10 cellular contexts compared by ENCODE assay signal in genomic region chr13:112443191-112444000, GRCh38.
DNase-seq lines count a peak whose midpoint lies in the region; ATAC-seq, FAIRE-seq and TF ChIP-seq lines count a peak whose summit lies in the region.
"Had no signal": no experiment of that assay in that cellular context is flagged by ENCODE, and none has a peak within 500 bp of the region (broad histone marks: within the 10 kb centered on the region; RNA-seq: fewer than 3 reads in every experiment).

No MANE protein-coding gene starts in this region.

- H3K4me3 Mint-ChIP-seq in GM23338 (no peak overlapping the region), astrocyte (ENCODE audit: unreplicated experiment) (no peak overlapping the region)
- H3K4me3 Mint-ChIP-seq: naive thymus-derived CD8-positive, alpha-beta T cell had no signal

- H3K79me2 ChIP-seq in GM23338 (replicated peaks; ENCODE audit: insufficient read depth), result no peaks in the 10 kb centered on the region
- H3K79me2 ChIP-seq in astrocyte (ENCODE audit: insufficient read depth, low read length), result no peaks in the 10 kb centered on the region
- H3K79me2 ChIP-seq in HepG2 (ENCODE audit: insufficient read depth, low read length), result no peaks in the 10 kb centered on the region

- H3K4me3 ChIP-seq in GM23338 (no peak overlapping the region), astrocyte (ENCODE audit: insufficient read depth, low read depth, low read length) (no peak overlapping the region), HepG2 (replicated peaks in 1 of 3; ENCODE audit: insufficient read depth in 1 of 3, low read depth in 2 of 3, low read length in 3 of 3) (no peak overlapping the region), MG63 (no peak overlapping the region)

- H4K20me1 ChIP-seq in GM23338 (replicated peaks; ENCODE audit: insufficient read depth) (no peaks in the 10 kb centered on the region), astrocyte (ENCODE audit: insufficient read depth, low read length) (no peaks in the 10 kb centered on the region), HepG2 (ENCODE audit: insufficient read depth, low read length) (no peaks in the 10 kb centered on the region)

- H3K9me3 Mint-ChIP-seq in GM23338 (peaks cover 11% of the 10 kb centered on the region), astrocyte (ENCODE audit: unreplicated experiment) (peaks cover 13% of the 10 kb centered on the region)

- H3K4me1 Mint-ChIP-seq in GM23338 (peaks cover 8% of the 10 kb centered on the region; the same call in 2 of the 3 replicates), astrocyte (ENCODE audit: low read depth, unreplicated experiment) (no peaks in the 10 kb centered on the region)

- H3K9me2 ChIP-seq in GM23338 (ENCODE audit: insufficient read depth), result no peaks in the 10 kb centered on the region

- intact Hi-C loops in HepG2 (cut with micrococcal nuclease; ENCODE audit: unreplicated experiment), result no loop called here

- no peak for TF ChIP-seq POLR2A in HepG2 (IDR thresholded peaks at IDR 0.05; ENCODE audit: insufficient read depth in 1 of 2, low read depth in 2 of 2, low read length in 2 of 2)

- H3K27ac ChIP-seq in GM23338 (ENCODE audit: low read depth) (no peak overlapping the region), astrocyte (ENCODE audit: low read depth, low read length) (no peak overlapping the region), HepG2 (ENCODE audit: extremely low read length, insufficient read depth, low read length) (no peak overlapping the region)

- no peak overlapping the region; the same call in 1 of the 2 replicates for H2AFZ ChIP-seq in GM23338
- H2AFZ ChIP-seq in astrocyte (ENCODE audit: low read depth, low read length), result no peak overlapping the region
- no peak overlapping the region for H2AFZ ChIP-seq in HepG2 (ENCODE audit: low read length)

- 0 out of 2 replicates have a peak overlapping the region, but pooled peaks have one; percentile 43 for H3K4me2 ChIP-seq in GM23338
- no peak overlapping the region for H3K4me2 ChIP-seq in astrocyte (ENCODE audit: low read length)
- no peak overlapping the region for H3K4me2 ChIP-seq in HepG2 (ENCODE audit: low read depth, low read length)

- TF ChIP-seq CTCF in D721Med (IDR thresholded peaks at IDR 0.05; ENCODE audit: insufficient read depth, missing control alignments) (peak; percentile 23), GM23338 (conservative IDR thresholded peaks at IDR 0.05; ENCODE audit: low read depth in 2 of 2) (peak; percentile 34 to 80; a peak in 3 of 4 replicates), astrocyte (IDR thresholded peaks at IDR 0.05; ENCODE audit: insufficient read depth, low read depth, low read length) (no peak), HepG2 (CRISPR knock-in tag; IDR thresholded peaks at IDR 0.05) (peak; percentile 45; the same call in 1 of the 2 replicates)

- ATAC-seq in GM23338 (peak; percentile 83), HepG2 (peak; percentile 68)
- ATAC-seq: naive thymus-derived CD8-positive, alpha-beta T cell had no signal

- H3K27me3 ChIP-seq in GM23338 (ENCODE audit: insufficient read depth) (no peaks in the 10 kb centered on the region), astrocyte (ENCODE audit: insufficient read depth, low read length) (no peaks in the 10 kb centered on the region), HepG2 (ENCODE audit: control insufficient read depth in 1 of 2, insufficient read depth in 2 of 2, low read length in 2 of 2) (peaks cover 10 to 76% of the 10 kb centered on the region in 2 experiments), MG63 (no peaks in the 10 kb centered on the region)

- CTCF ChIA-PET in HepG2 (lab: Yijun Ruan, JAX; ENCODE audit: low intra/inter-chr PET ratio, low total read pairs), result interaction anchor here (1.1 to 3.5 kb wide), 2 partner anchors 938 to 969 kb away, joined by 4 to 32 read pairs; no protein-coding TSS in a partner anchor

- DNase-seq in D721Med (ENCODE audit: insufficient read length, low spot score) (no peak), GM23338 (ENCODE audit: low spot score) (peak; percentile 69), astrocyte (ENCODE audit: low read depth) (no peak), HepG2 (ENCODE audit: low spot score) (no peak), NOMO-1 treated with DMSO at 0.1 percent for 48 hours (lab: John Stamatoyannopoulos, UW; ENCODE audit: unreplicated experiment) (no peak), 8988T (no peak), NCI-H187 treated with DMSO at 0.1 percent for 48 hours (lab: John Stamatoyannopoulos, UW) (no peak), MG63 (no peak)
- DNase-seq: T-helper 9 cell had no signal

- H3K36me3 ChIP-seq in GM23338 (ENCODE audit: insufficient read depth), result no peaks in the 10 kb centered on the region
- H3K36me3 ChIP-seq in astrocyte (ENCODE audit: insufficient read depth, low read length), result no peaks in the 10 kb centered on the region
- H3K36me3 ChIP-seq in HepG2 (replicated peaks in 1 of 2; ENCODE audit: control insufficient read depth in 1 of 2, insufficient read depth in 2 of 2, low read length in 2 of 2), result no peaks in the 10 kb centered on the region
- no peaks in the 10 kb centered on the region for H3K36me3 ChIP-seq in MG63

- H3K27me3 Mint-ChIP-seq in GM23338 (ENCODE audit: insufficient read depth, low read depth, poor library complexity) (peaks cover 15% of the 10 kb centered on the region), astrocyte (ENCODE audit: low read depth, unreplicated experiment) (peaks cover 76% of the 10 kb centered on the region)

- H3K9ac ChIP-seq in astrocyte (ENCODE audit: low read length) (no peak overlapping the region), HepG2 (ENCODE audit: insufficient read depth, low read depth, low read length) (no peak overlapping the region)

- POLR2A ChIA-PET in HepG2 (lab: Yijun Ruan, JAX), result no interaction called here

- TF ChIP-seq RAD21 in HepG2 (CRISPR knock-in tag; IDR thresholded peaks at IDR 0.05), result no peak; the same call in 1 of the 2 replicates

- H3K27ac Mint-ChIP-seq in GM23338, result no peak overlapping the region
- peak overlapping the region; percentile 53 for H3K27ac Mint-ChIP-seq in astrocyte (ENCODE audit: unreplicated experiment)
- H3K27ac Mint-ChIP-seq: naive thymus-derived CD8-positive, alpha-beta T cell had no signal

- 11% methylated on average over 27 of the region's 31 CpGs for WGBS in HepG2 (ENCODE audit: low lambda C conversion rate)

- H3F3A ChIP-seq in GM23338 (replicated peaks; ENCODE audit: low read depth), result no peaks in the 10 kb centered on the region

- in situ Hi-C loops in HepG2 (cut with HindIII; ENCODE audit: extremely low pct_ligation_motif_present, low pct_unique_long_range_greater_than_20kb), result loop anchor here (5.0 to 25.0 kb wide), 2 partner anchors 231 to 971 kb away; no protein-coding TSS in a partner anchor

- TF ChIP-seq EP300 in HepG2 (IDR thresholded peaks at IDR 0.05; ENCODE audit: low read depth in 2 of 2, low read length in 2 of 2) (no peak), HepG2 (CRISPR knock-in tag; IDR thresholded peaks at IDR 0.05; ENCODE audit: borderline replicate concordance) (no peak)

- no peaks in the 10 kb centered on the region for H3K9me3 ChIP-seq in astrocyte (ENCODE audit: insufficient read depth, low read depth, low read length)
- no peaks in the 10 kb centered on the region; the same call in 1 of the 2 replicates for H3K9me3 ChIP-seq in HepG2 (ENCODE audit: low read length)
- H3K9me3 ChIP-seq in MG63, result peaks cover 5% of the 10 kb centered on the region

- no peak for FAIRE-seq in D721Med (lab: Jason Lieb, UNC)
- no peak for FAIRE-seq in astrocyte (lab: Jason Lieb, UNC)
- FAIRE-seq in HepG2 (lab: Jason Lieb, UNC), result no peak

- H3K36me3 Mint-ChIP-seq in GM23338 (ENCODE audit: low read depth) (peaks cover 3% of the 10 kb centered on the region; the same call in 1 of the 3 replicates), astrocyte (ENCODE audit: low read depth, unreplicated experiment) (no peaks in the 10 kb centered on the region)

- BruUV-seq in HepG2 (replicated peaks; lab: Mats Ljungman, UMichigan), result no TSS peak

- no peaks in the 10 kb centered on the region for H3K4me1 ChIP-seq in GM23338 (ENCODE audit: insufficient read depth)
- H3K4me1 ChIP-seq in astrocyte (ENCODE audit: insufficient read depth, low read length), result no peaks in the 10 kb centered on the region
- H3K4me1 ChIP-seq in HepG2 (ENCODE audit: insufficient read depth, low read length), result no peaks in the 10 kb centered on the region

TF ChIP-seq in GM23338, 12 proteins besides CTCF, POLR2A, EP300 and RAD21:
- no peak for TF ChIP-seq EZH2 (IDR thresholded peaks at IDR 0.05; ENCODE audit: low read depth, unreplicated experiment)
- TF ChIP-seq CREB1 (CRISPR knock-in tag; IDR thresholded peaks at IDR 0.05; ENCODE audit: low read depth), result no peak
TF ChIP-seq in GM23338: peak in this region for 0.

TF ChIP-seq in HepG2, 621 proteins besides CTCF, POLR2A, EP300 and RAD21:
- TF ChIP-seq EZH2 (conservative IDR thresholded peaks at IDR 0.05; ENCODE audit: low read depth, low read length), result 0 out of 2 replicates have a peak, but pooled peaks have one; percentile 85
- TF ChIP-seq FOSL2 (CRISPR knock-in tag; IDR thresholded peaks at IDR 0.05), result no peak
- TF ChIP-seq MYC (CRISPR knock-in tag; IDR thresholded peaks at IDR 0.05; ENCODE audit: borderline replicate concordance), result peak; percentile 23; the same call in 1 of the 2 replicates
- TF ChIP-seq HOXA7 (CRISPR knock-in tag; IDR thresholded peaks at IDR 0.05), result no peak
- TF ChIP-seq STAG1 (CRISPR knock-in tag; IDR thresholded peaks at IDR 0.05), result peak; percentile 53
TF ChIP-seq in HepG2: peak in this region for 3.
